9 cellular contexts compared by ENCODE assay signal in genomic region chr7:140726304-140726703, GRCh38. TPM values are rescaled to one million over a fixed set of nuclear protein-coding genes. Genes with fewer than 3 reads are reported as not detected.
DNase-seq lines count a peak whose midpoint lies in the region; ATAC-seq, FAIRE-seq and TF ChIP-seq lines count a peak whose summit lies in the region.
"Had no signal": no experiment of that assay in that cellular context is flagged by ENCODE, and none has a peak within 500 bp of the region (broad histone marks: within the 10 kb centered on the region; RNA-seq: fewer than 3 reads in every experiment).

No MANE protein-coding gene starts in this region.

- FAIRE-seq in urothelium cell line (lab: Jason Lieb, UNC) (no peak), pancreas (lab: Jason Lieb, UNC) (no peak)

- peaks cover 0 to 3% (median 0%) of the 10 kb centered on the region in 4 donors for H3K36me3 ChIP-seq in liver (ENCODE audit: control insufficient read depth in 4 of 4, insufficient read depth in 3 of 4, low read depth in 1 of 4, low read length in 3 of 4)
- H3K36me3 ChIP-seq in pancreas: peaks cover 0 to 8% (median 0%) of the 10 kb centered on the region in 3 donors

- intact Hi-C loops in activated B cell treated with CpG ODN at 0.5 μM for 24 hours (cut with micrococcal nuclease) (loop anchor here (1.0 kb wide), 1 partner anchor 807 kb away; no protein-coding TSS in a partner anchor), pancreas (cut with DNase I) (no loop called here)

- H3K4me3 ChIP-seq in liver (ENCODE audit: low read depth in 1 of 3, low read length in 3 of 3): no peak overlapping the region
- H3K4me3 ChIP-seq in pancreas: no peak overlapping the region

- H3K4me3 Mint-ChIP-seq in activated B cell treated with CpG ODN at 0.5 μM for 24 hours: no peak overlapping the region
- H3K4me3 Mint-ChIP-seq: T-helper 2 cell treated with Interferon-gamma antibody and Interleukin-4, amounts not matched to agents 5 μg/mL and 100 μg/mL, for 36 hours had no signal

- DNase-seq in DMS 273 (lab: John Stamatoyannopoulos, UW; ENCODE audit: unreplicated experiment) (peak; percentile 59), HT-29 (ENCODE audit: low spot score) (peak; percentile 36), activated B cell treated with CpG ODN at 0.5 μM for 24 hours (no peak), urothelium cell line (ENCODE audit: low spot score) (no peak), HuH-7 (ENCODE audit: low spot score) (no peak), NCI-H1105 (lab: John Stamatoyannopoulos, UW) (no peak), pancreas (no peak)

- no peaks in the 10 kb centered on the region for H3K4me1 Mint-ChIP-seq in activated B cell treated with CpG ODN at 0.5 μM for 24 hours

- H3K4me1 ChIP-seq in liver (ENCODE audit: control insufficient read depth in 4 of 4, insufficient read depth in 4 of 4, low read length in 3 of 4) (peaks cover 1 to 13% (median 10%) of the 10 kb centered on the region in 4 donors), pancreas (no peaks in the 10 kb centered on the region)

- H3K9me3 Mint-ChIP-seq in activated B cell treated with CpG ODN at 0.5 μM for 24 hours: no peaks in the 10 kb centered on the region
- H3K9me3 Mint-ChIP-seq: T-helper 2 cell treated with Interferon-gamma antibody and Interleukin-4, amounts not matched to agents 5 μg/mL and 100 μg/mL, for 36 hours had no signal

- peak; percentile 31 to 48 for TF ChIP-seq RAD21 in liver (IDR thresholded peaks at IDR 0.05)

- H3K27ac ChIP-seq in liver (ENCODE audit: low read depth in 1 of 2, low read length in 2 of 2) (no peak overlapping the region), pancreas (no peak overlapping the region)

- 77% methylated on average over 2 of the region's 2 CpGs for WGBS in liver
- WGBS in pancreas, 2 donors: 61 to 82% methylated on average over 2 of the region's 2 CpGs

- H3K9ac ChIP-seq in liver (ENCODE audit: low read depth in 1 of 2, low read length in 2 of 2): no peak overlapping the region

- TF ChIP-seq CTCF in activated B cell treated with CpG ODN at 0.5 μM for 24 hours (IDR thresholded peaks at IDR 0.05) (no peak), liver (IDR thresholded peaks at IDR 0.05; ENCODE audit: low read depth, low read length, missing input control) (no peak), pancreas (IDR thresholded peaks at IDR 0.05) (no peak)

- no peaks in the 10 kb centered on the region for H3K27me3 ChIP-seq in liver (ENCODE audit: control insufficient read depth in 4 of 4, insufficient read depth in 4 of 4, low read length in 3 of 4)
- H3K27me3 ChIP-seq in pancreas: no peaks in the 10 kb centered on the region

- H3K9me3 ChIP-seq in liver (ENCODE audit: control insufficient read depth in 4 of 4, low read length in 3 of 4): no peaks in the 10 kb centered on the region
- no peaks in the 10 kb centered on the region for H3K9me3 ChIP-seq in pancreas

- POLR2A ChIA-PET in activated B cell treated with CpG ODN at 0.5 μM for 24 hours (lab: Charles Lee): no interaction called here

- CTCF ChIA-PET in activated B cell treated with CpG ODN at 0.5 μM for 24 hours (lab: Charles Lee): interaction anchor here (0.6 kb wide), 1 partner anchor 810 kb away, joined by 3 read pairs; no protein-coding TSS in a partner anchor

- no peaks in the 10 kb centered on the region for H3K27me3 Mint-ChIP-seq in activated B cell treated with CpG ODN at 0.5 μM for 24 hours

- peaks cover 44% of the 10 kb centered on the region for H3K36me3 Mint-ChIP-seq in activated B cell treated with CpG ODN at 0.5 μM for 24 hours (ENCODE audit: low read depth)

- ATAC-seq in activated B cell treated with CpG ODN at 0.5 μM for 24 hours (ENCODE audit: low read depth): no peak
- no peak for ATAC-seq in pancreas

- H3K27ac Mint-ChIP-seq in activated B cell treated with CpG ODN at 0.5 μM for 24 hours: peak overlapping the region; percentile 12
- H3K27ac Mint-ChIP-seq: T-helper 2 cell treated with Interferon-gamma antibody and Interleukin-4, amounts not matched to agents 5 μg/mL and 100 μg/mL, for 36 hours had no signal

TF ChIP-seq in liver, 16 proteins besides CTCF, POLR2A, EP300 and RAD21:
- TF ChIP-seq ATF3 (IDR thresholded peaks at IDR 0.05): no peak
- no peak for TF ChIP-seq YY1 (IDR thresholded peaks at IDR 0.05)
- no peak for TF ChIP-seq JUND (IDR thresholded peaks at IDR 0.05)
- TF ChIP-seq RXRA (IDR thresholded peaks at IDR 0.05): no peak
- TF ChIP-seq HNF4A (conservative IDR thresholded peaks at IDR 0.05): no peak
- TF ChIP-seq SP1 (IDR thresholded peaks at IDR 0.05): no peak
- TF ChIP-seq ZBTB33 (IDR thresholded peaks at IDR 0.05): no peak
- no peak for TF ChIP-seq TAF1 (conservative IDR thresholded peaks at IDR 0.05)
- no peak for TF ChIP-seq MAX (IDR thresholded peaks at IDR 0.05)
- TF ChIP-seq NR2F2 (IDR thresholded peaks at IDR 0.05): no peak
- no peak for TF ChIP-seq HNF4G (IDR thresholded peaks at IDR 0.05)
- TF ChIP-seq FOXA1 (IDR thresholded peaks at IDR 0.05): no peak
- TF ChIP-seq EGR1 (IDR thresholded peaks at IDR 0.05; ENCODE audit: low read depth in 2 of 2): no peak
- no peak for TF ChIP-seq REST (IDR thresholded peaks at IDR 0.05)
- no peak for TF ChIP-seq GABPA (IDR thresholded peaks at IDR 0.05 in 1 of 2, conservative IDR thresholded peaks at IDR 0.05 in 1 of 2)
- TF ChIP-seq FOXA2 (IDR thresholded peaks at IDR 0.05): no peak

RNA-seq across cellular contexts. Expression of gene NDUFB2, which starts 29.8 kb away (rescaled TPM):
- total RNA-seq in HT-29 (2014; rRNA removed; shearing (Covaris generic)): 328 and 378 TPM in 2 replicates
- total RNA-seq in activated B cell treated with CpG ODN at 0.5 μM for 24 hours (140 and 168 TPM in 2 replicates), liver (10 to 100 TPM; 60.4 to 95.0 TPM), pancreas (10 to 100 TPM; 47.6 to 92.3 (median 64.0) TPM)
- polyA plus RNA-seq in liver (100 to 1,000 TPM; 206 to 435 TPM), pancreas (100 to 1,000 TPM in 1 of 2 donors, 10 to 100 TPM in 1; 99.5 to 198 TPM)

RNA-seq across cellular contexts. Expression of gene ADCK2, which starts 53.6 kb away (rescaled TPM):
- total RNA-seq in HT-29 (2014; rRNA removed; shearing (Covaris generic)): 37.3 and 43.5 TPM in 2 replicates
- 17.6 and 19.1 TPM in 2 replicates for total RNA-seq in activated B cell treated with CpG ODN at 0.5 μM for 24 hours
- total RNA-seq in liver: 10 to 100 TPM; 12.6 to 15.4 TPM
- polyA plus RNA-seq in liver: 1 to 10 TPM; 3.2 to 9.6 TPM
- total RNA-seq in pancreas: 10 to 100 TPM in 3 of 6 donors, 1 to 10 TPM in 3; 6.5 to 13.3 (median 9.6) TPM
- polyA plus RNA-seq in pancreas: 1 to 10 TPM; 7.0 to 8.8 TPM

Comparison
In these comparisons a context has a peak if more than half of its experiments do, and no peak if none do; other contexts are left out.
1. DNase-seq: peak in DMS 273 (single experiment) and HT-29 (single experiment); none in activated B cell treated with CpG ODN at 0.5 μM for 24 hours (single experiment), urothelium cell line (single experiment), HuH-7 (single experiment), NCI-H1105 (single experiment) and pancreas (0 of 6).